Comparison of ENCODE assay signal across 9 cellular contexts in the genomic region with DNA sequence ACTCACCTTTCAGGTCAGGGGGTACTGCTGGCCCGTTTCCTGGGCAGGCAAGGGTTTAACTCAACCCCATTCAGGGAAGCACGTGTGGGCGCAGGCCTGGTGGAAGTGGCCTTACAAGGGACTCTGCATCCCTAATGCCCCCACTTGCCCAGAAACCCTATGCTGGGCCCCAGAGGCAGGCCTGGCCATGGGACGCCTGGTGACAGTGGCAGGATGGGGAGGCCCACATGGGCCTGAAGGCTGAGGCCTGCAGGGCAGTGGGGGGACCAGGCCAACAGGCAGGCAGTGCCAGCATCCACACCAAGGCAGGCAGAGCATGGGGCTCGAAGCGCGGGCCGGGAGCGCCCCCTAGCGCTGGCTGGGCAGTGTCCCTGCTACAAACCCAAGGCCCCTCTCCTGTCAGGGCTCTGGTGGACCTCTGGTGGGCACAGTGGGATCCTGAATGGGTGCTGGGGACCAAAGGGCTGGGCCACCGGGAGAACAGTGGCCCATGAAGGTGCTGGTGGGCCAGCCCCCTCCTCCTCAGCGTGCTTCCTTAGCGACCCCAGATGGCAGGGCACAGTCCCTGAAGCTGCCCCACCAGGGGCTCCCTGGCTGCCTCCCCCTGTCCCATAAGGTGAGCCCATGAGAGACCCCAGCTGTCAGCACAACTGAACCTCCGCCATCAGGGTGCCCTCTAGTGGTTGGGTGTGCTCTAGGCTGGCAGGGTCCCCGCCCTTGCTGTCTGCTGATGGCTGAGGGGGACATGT. TPM values are rescaled to one million over a fixed set of nuclear protein-coding genes. Genes with fewer than 3 reads are reported as not detected.
DNase-seq lines count a peak whose midpoint lies in the region; ATAC-seq, FAIRE-seq and TF ChIP-seq lines count a peak whose summit lies in the region.
"Had no signal": no experiment of that assay in that cellular context is flagged by ENCODE, and none has a peak within 500 bp of the region (broad histone marks: within the 10 kb centered on the region; RNA-seq: fewer than 3 reads in every experiment).

No MANE protein-coding gene starts in this region.

- no peak for FAIRE-seq in astrocyte (lab: Jason Lieb, UNC)

- H3K4me3 ChIP-seq in LNCaP clone FGC (ENCODE audit: low read depth, low read length) (no peak overlapping the region), astrocyte (ENCODE audit: insufficient read depth, low read depth, low read length) (no peak overlapping the region), sigmoid colon (no peak overlapping the region)

- H3K27ac Mint-ChIP-seq in astrocyte (ENCODE audit: unreplicated experiment), result no peak overlapping the region
- H3K27ac Mint-ChIP-seq: dendritic cell treated with granulocyte-macrophage colony-stimulating factor and Interleukin-4, amounts not matched to agents 40 ng/mL and 50 ng/mL, for 4 days had no signal

- H2AFZ ChIP-seq in astrocyte (ENCODE audit: low read depth, low read length), result no peak overlapping the region

- H3K36me3 ChIP-seq in astrocyte (ENCODE audit: insufficient read depth, low read length) (peaks cover 3% of the 10 kb centered on the region), sigmoid colon (peaks cover 0 to 24% (median 10%) of the 10 kb centered on the region in 4 donors)

- no peaks in the 10 kb centered on the region for H3K27me3 Mint-ChIP-seq in astrocyte (ENCODE audit: low read depth, unreplicated experiment)
- H3K27me3 Mint-ChIP-seq: dendritic cell treated with granulocyte-macrophage colony-stimulating factor and Interleukin-4, amounts not matched to agents 40 ng/mL and 50 ng/mL, for 4 days had no signal

- H3K4me2 ChIP-seq in astrocyte (ENCODE audit: low read length), result no peak overlapping the region

- no peaks in the 10 kb centered on the region for H3K9me3 Mint-ChIP-seq in astrocyte (ENCODE audit: unreplicated experiment)
- H3K9me3 Mint-ChIP-seq: dendritic cell treated with granulocyte-macrophage colony-stimulating factor and Interleukin-4, amounts not matched to agents 40 ng/mL and 50 ng/mL, for 4 days had no signal

- intact Hi-C loops in sigmoid colon (cut with DNase I), result loop anchor here (1.0 to 5.0 kb wide), 2 partner anchors 64 to 87 kb away; no protein-coding TSS in a partner anchor

- H3K27me3 ChIP-seq in astrocyte (ENCODE audit: insufficient read depth, low read length) (no peaks in the 10 kb centered on the region), sigmoid colon (no peaks in the 10 kb centered on the region)

- H3K4me1 ChIP-seq in astrocyte (ENCODE audit: insufficient read depth, low read length) (no peaks in the 10 kb centered on the region), sigmoid colon (peaks cover 0 to 22% (median 10%) of the 10 kb centered on the region in 4 donors)

- H3K27ac ChIP-seq in astrocyte (ENCODE audit: low read depth, low read length) (no peak overlapping the region), sigmoid colon (no peak overlapping the region)

- peak; percentile 17 for DNase-seq in GM04504 (ENCODE audit: low read depth)
- no peak for DNase-seq in LNCaP clone FGC (ENCODE audit: low read depth)
- DNase-seq in T-helper 9 cell, result peak; percentile 57
- DNase-seq in astrocyte (ENCODE audit: low read depth), result no peak
- peak; percentile 88 for DNase-seq in hepatic stellate cell (ENCODE audit: low spot score)
- DNase-seq in sigmoid colon, result peak; percentile 80
- DNase-seq in NCI-H446 treated with DMSO at 0.1 percent for 48 hours (lab: John Stamatoyannopoulos, UW), result no peak

- no peak for TF ChIP-seq POLR2A in sigmoid colon (IDR thresholded peaks at IDR 0.05)

- peaks cover 22% of the 10 kb centered on the region for H4K20me1 ChIP-seq in astrocyte (ENCODE audit: insufficient read depth, low read length)

- no peak overlapping the region for H3K9ac ChIP-seq in astrocyte (ENCODE audit: low read length)

- no peak overlapping the region for H3K4me3 Mint-ChIP-seq in astrocyte (ENCODE audit: unreplicated experiment)
- H3K4me3 Mint-ChIP-seq: dendritic cell treated with granulocyte-macrophage colony-stimulating factor and Interleukin-4, amounts not matched to agents 40 ng/mL and 50 ng/mL, for 4 days had no signal

- 20 to 35% methylated on average over 15 of the region's 15 CpGs for WGBS in sigmoid colon, 2 donors

- TF ChIP-seq CTCF in LNCaP clone FGC (IDR thresholded peaks at IDR 0.05; ENCODE audit: control insufficient read depth, extremely low read depth, insufficient read depth), result peak; percentile 92
- TF ChIP-seq CTCF in astrocyte (IDR thresholded peaks at IDR 0.05; ENCODE audit: insufficient read depth, low read depth, low read length), result peak; percentile 69
- peak; percentile 47 to 85 (median 76) for TF ChIP-seq CTCF in sigmoid colon (IDR thresholded peaks at IDR 0.05)

- H3K36me3 Mint-ChIP-seq in astrocyte (ENCODE audit: low read depth, unreplicated experiment), result peaks cover 3% of the 10 kb centered on the region

- no peaks in the 10 kb centered on the region for H3K4me1 Mint-ChIP-seq in astrocyte (ENCODE audit: low read depth, unreplicated experiment)

- TF ChIP-seq EP300 in sigmoid colon (IDR thresholded peaks at IDR 0.05), result no peak

- no peaks in the 10 kb centered on the region for H3K79me2 ChIP-seq in astrocyte (ENCODE audit: insufficient read depth, low read length)

- ATAC-seq in HG03520 (IDR thresholded peaks at IDR 0.05; ENCODE audit: unreplicated experiment), result no peak

- no peaks in the 10 kb centered on the region for H3K9me3 ChIP-seq in astrocyte (ENCODE audit: insufficient read depth, low read depth, low read length)
- no peaks in the 10 kb centered on the region for H3K9me3 ChIP-seq in sigmoid colon

RNA-seq across cellular contexts. Expression of a gene that starts 16.8 kb away (rescaled TPM):
- total RNA-seq in astrocyte (3.6 and 3.9 TPM in 2 replicates), sigmoid colon (under 1 TPM; 0.16 to 0.83 (median 0.56) TPM)
- polyA plus RNA-seq in sigmoid colon, result 10 to 100 TPM in 1 of 3 donors, 1 to 10 TPM in 2; 3.7 to 14.0 (median 6.0) TPM

RNA-seq across cellular contexts. Expression of a gene that starts 46.0 kb away (rescaled TPM):
- total RNA-seq in astrocyte (53.1 and 60.3 TPM in 2 replicates), sigmoid colon (10 to 100 TPM; 15.0 to 22.4 (median 17.8) TPM)
- 10 to 100 TPM; 11.4 to 91.6 (median 36.1) TPM for polyA plus RNA-seq in sigmoid colon

Comparison
In these comparisons a context has a peak if more than half of its experiments do, and no peak if none do; other contexts are left out.
1. DNase-seq: peak in GM04504 (single experiment), T-helper 9 cell (single experiment), hepatic stellate cell (single experiment) and sigmoid colon (single experiment); none in LNCaP clone FGC (single experiment), astrocyte (single experiment) and NCI-H446 treated with DMSO at 0.1 percent for 48 hours (single experiment).
2. Peak in every context shown above with its lines, with median percentiles within 50 percentile points of each other: CTCF ChIP-seq.